1 cellular context compared by ENCODE assay signal in the genomic region with DNA sequence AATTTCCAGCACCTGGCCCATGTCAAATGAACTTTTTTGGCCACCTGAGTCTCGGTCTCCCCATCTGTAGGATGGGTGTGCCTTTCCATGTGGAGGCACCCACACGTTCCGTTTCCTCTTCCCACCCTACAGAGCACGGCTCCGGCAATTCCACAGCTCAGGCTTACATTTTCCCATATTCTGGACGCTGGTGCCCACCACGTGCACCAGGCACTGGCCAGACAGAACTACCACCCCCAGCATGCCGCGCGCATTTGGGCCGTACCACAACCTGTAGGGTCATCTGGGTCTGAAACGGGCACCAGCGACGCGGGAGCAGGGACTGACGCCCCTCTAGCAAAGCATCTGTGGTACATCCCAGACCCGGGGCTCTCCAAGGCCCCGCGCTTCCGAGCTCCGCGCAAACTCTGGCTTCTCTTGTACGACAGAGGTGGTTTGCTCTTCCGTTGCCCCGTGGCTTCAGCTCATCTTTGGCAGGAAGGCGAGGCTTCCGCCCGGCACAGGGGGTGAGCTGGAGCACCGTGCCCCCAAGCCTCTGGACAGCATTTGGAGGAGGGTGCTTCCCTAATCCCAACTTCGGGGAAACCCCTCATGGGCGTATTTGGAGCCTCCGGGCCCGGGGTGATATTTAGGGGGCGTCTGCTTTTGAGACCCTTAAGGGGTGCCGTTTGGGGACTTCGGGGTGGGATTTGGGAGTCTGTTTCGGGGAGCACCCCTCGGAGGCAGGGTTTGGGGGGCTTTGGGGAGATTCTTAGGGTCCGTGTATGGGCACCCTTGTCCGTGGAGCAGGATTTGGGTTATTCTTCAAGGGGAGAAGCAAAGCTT.
TF ChIP-seq lines count a peak whose summit lies in the region.

No MANE protein-coding gene starts in this region.

TF ChIP-seq in liver, 16 proteins besides CTCF, POLR2A, EP300 and RAD21 (continued from another document):
- no peak for TF ChIP-seq FOXA1 (IDR thresholded peaks at IDR 0.05)
- no peak for TF ChIP-seq HNF4G (IDR thresholded peaks at IDR 0.05)
